In the genomic region with DNA sequence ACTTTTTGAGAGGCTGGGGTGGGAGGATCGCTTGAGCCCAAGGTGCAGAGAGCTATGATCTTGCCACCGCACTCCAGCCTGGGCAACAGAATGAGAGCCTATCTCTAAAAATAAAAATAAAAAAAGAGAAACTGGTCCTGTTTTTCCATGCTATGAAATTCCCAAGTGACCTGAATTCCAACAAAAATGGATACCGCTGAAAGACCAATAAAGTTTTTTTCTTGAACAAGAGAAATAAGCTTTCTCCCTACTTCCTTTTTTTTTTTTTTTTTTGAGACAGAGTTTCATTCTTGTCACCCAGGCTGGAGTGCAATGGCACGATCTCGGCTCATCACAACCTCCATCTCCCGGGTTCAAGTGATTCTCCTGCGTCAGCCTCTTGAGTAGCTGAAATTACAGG, we compare ENCODE assay signal across 11 cellular contexts.
"Had no signal": no experiment of that assay in that cellular context is flagged by ENCODE, and none has a peak within 500 bp of the region (broad histone marks: within the 10 kb centered on the region; RNA-seq: fewer than 3 reads in every experiment).

No MANE protein-coding gene starts in this region.

- H3K4me2 ChIP-seq: GM23338 had no signal

- FAIRE-seq: H1, H54 had no signal

- H3K27ac ChIP-seq: GM23248 had no signal

- H3K4me3 ChIP-seq: GM23248, GM23338, HAP-1 had no signal

- H2AFZ ChIP-seq: GM23248, GM23338 had no signal

- ATAC-seq: GM23338, HCT116 had no signal

- H3K9me3 ChIP-seq: HAP-1 had no signal

- H3K9me3 Mint-ChIP-seq: H9, HFFc6 had no signal

- H3K4me3 Mint-ChIP-seq: GM23338, H9, HFFc6 had no signal

- DNase-seq: GM23248, GOT3, H7, H9, HCEC 1CT, HFFc6 had no signal

- H3K27ac Mint-ChIP-seq: GM23338, H9, HFFc6 had no signal

- H3K36me3 ChIP-seq: HAP-1 had no signal

- H3K9ac ChIP-seq: GM23248 had no signal
